ENCODE assay signal across 8 cellular contexts in genomic region chr6:30570760-30571084, GRCh38. TPM values are rescaled to one million over a fixed set of nuclear protein-coding genes. Genes with fewer than 3 reads are reported as not detected.
DNase-seq lines count a peak whose midpoint lies in the region; TF ChIP-seq lines count a peak whose summit lies in the region.

No MANE protein-coding gene starts in this region.

- H4K20me1 ChIP-seq in OCI-LY1 (ENCODE audit: insufficient read depth, low read length): 0 out of 2 replicates have a peak, but pooled peaks cover 3% of the 10 kb centered on the region

- H3K9me3 ChIP-seq in HAP-1 (no peaks in the 10 kb centered on the region), OCI-LY1 (ENCODE audit: low read length) (no peaks in the 10 kb centered on the region), endodermal cell (ENCODE audit: control insufficient read depth, low read length) (no peaks in the 10 kb centered on the region)

- H3F3A ChIP-seq in OCI-LY1 (ENCODE audit: insufficient read depth, low read length): no peaks in the 10 kb centered on the region

- TF ChIP-seq CTCF in GM12865 (IDR thresholded peaks at IDR 0.05; ENCODE audit: insufficient read depth, low read depth, low read length, missing control alignments) (no peak), OCI-LY1 (IDR thresholded peaks at IDR 0.05; ENCODE audit: low read length) (no peak), endodermal cell (conservative IDR thresholded peaks at IDR 0.05) (no peak), nephron progenitor cell (IDR thresholded peaks at IDR 0.05) (no peak)

- peaks cover 42% of the 10 kb centered on the region for H3K79me2 ChIP-seq in OCI-LY1 (ENCODE audit: insufficient read depth, low read length)

- no peaks in the 10 kb centered on the region for H3K9me2 ChIP-seq in OCI-LY1 (ENCODE audit: low read depth, low read length)

- H3K4me1 Mint-ChIP-seq in endodermal cell (peaks cover 47% of the 10 kb centered on the region), nephron progenitor cell (peaks cover 46% of the 10 kb centered on the region)

- H3K4me3 ChIP-seq in GM12865 (ENCODE audit: low read depth, low read length) (peak overlapping the region; percentile 95), HAP-1 (peak overlapping the region; percentile 95), OCI-LY1 (ENCODE audit: low read depth, low read length, poor library complexity, severe bottlenecking) (peak overlapping the region; percentile 89), endodermal cell (ENCODE audit: low read length) (peak overlapping the region; percentile 93)

- H3K27ac ChIP-seq in OCI-LY1 (ENCODE audit: low read depth, low read length, poor library complexity, severe bottlenecking) (peak overlapping the region; percentile 42), endodermal cell (ENCODE audit: low read depth, low read length) (no peak overlapping the region)

- H3K4me1 ChIP-seq in HAP-1 (peaks cover 27% of the 10 kb centered on the region), OCI-LY1 (ENCODE audit: insufficient read depth, low read length, severe bottlenecking) (peaks cover 42% of the 10 kb centered on the region), endodermal cell (ENCODE audit: control insufficient read depth, insufficient read depth, low read length) (peaks cover 11% of the 10 kb centered on the region)

- DNase-seq in GM12865 (ENCODE audit: low read depth): no peak
- DNase-seq in HAP-1 (ENCODE audit: low spot score in 2 of 2): no peak
- DNase-seq in endodermal cell: no peak
- no peak for DNase-seq in nephron progenitor cell
- DNase-seq in NCI-H2196 (lab: John Stamatoyannopoulos, UW; ENCODE audit: unreplicated experiment): no peak
- no peak for DNase-seq in NCI-H2081 (lab: John Stamatoyannopoulos, UW)
- DNase-seq in NCI-H2107 treated with DMSO at 0.1 percent for 48 hours (lab: John Stamatoyannopoulos, UW; ENCODE audit: unreplicated experiment): no peak

- in situ Hi-C loops in HAP-1 (cut with MboI; ENCODE audit: low sequenced_read_pairs): no loop called here

- H3K36me3 ChIP-seq in HAP-1 (replicated peaks): peaks cover 11% of the 10 kb centered on the region; the same call in 1 of the 2 replicates
- H3K36me3 ChIP-seq in OCI-LY1 (ENCODE audit: insufficient read depth, low read length): peaks cover 14% of the 10 kb centered on the region; the same call in 1 of the 2 replicates
- H3K36me3 ChIP-seq in endodermal cell (ENCODE audit: control insufficient read depth, insufficient read depth, low read length): peaks cover 5% of the 10 kb centered on the region

- peak overlapping the region; percentile 91 for H3K9ac ChIP-seq in OCI-LY1 (ENCODE audit: low read length)
- H3K9ac ChIP-seq in endodermal cell (ENCODE audit: extremely low read depth, low read length, poor library complexity, severe bottlenecking): peak overlapping the region; percentile 90

- H3K27me3 ChIP-seq in HAP-1 (ENCODE audit: low read depth): no peaks in the 10 kb centered on the region
- H3K27me3 ChIP-seq in OCI-LY1 (ENCODE audit: insufficient read depth, low read length): no peaks in the 10 kb centered on the region
- H3K27me3 ChIP-seq in endodermal cell (ENCODE audit: control insufficient read depth, insufficient read depth, low read length, poor library complexity, severe bottlenecking): no peaks in the 10 kb centered on the region

- peak overlapping the region; percentile 64 for H2AFZ ChIP-seq in OCI-LY1 (ENCODE audit: low read length)

- peak overlapping the region; percentile 91 for H3K27ac Mint-ChIP-seq in endodermal cell
- peak overlapping the region; percentile 30 for H3K27ac Mint-ChIP-seq in nephron progenitor cell

- H3K27me3 Mint-ChIP-seq in endodermal cell (ENCODE audit: insufficient read depth) (no peaks in the 10 kb centered on the region), nephron progenitor cell (ENCODE audit: low read depth, poor library complexity) (peaks cover 16% of the 10 kb centered on the region)

- 7 to 16% methylated on average over 4 to 17 of the region's 17 CpGs for WGBS in endodermal cell (ENCODE audit: insufficient coverage in 1 of 2, insufficient read length in 1 of 2), 2 experiments

- peak overlapping the region; percentile 93 for H3K4me2 ChIP-seq in OCI-LY1 (ENCODE audit: low read length)

- H3K4me3 Mint-ChIP-seq in endodermal cell (peak overlapping the region; percentile 90), nephron progenitor cell (peak overlapping the region; percentile 95)

- H3K36me3 Mint-ChIP-seq in endodermal cell (ENCODE audit: low read depth) (no peaks in the 10 kb centered on the region), nephron progenitor cell (ENCODE audit: low read depth) (peaks cover 2% of the 10 kb centered on the region)

- no peaks in the 10 kb centered on the region for H3K9me3 Mint-ChIP-seq in endodermal cell
- H3K9me3 Mint-ChIP-seq in nephron progenitor cell: no peaks in the 10 kb centered on the region

RNA-seq across cellular contexts. Expression of gene ABCF1, which starts 0.5 kb away (rescaled TPM):
- 10 to 100 TPM; 84.9 to 89.3 TPM for total RNA-seq in endodermal cell
- 65.6 TPM for polyA plus RNA-seq in endodermal cell (2013, experiment 1 of 2)
- polyA plus RNA-seq in endodermal cell (2013, experiment 2 of 2): 62.9 TPM

RNA-seq across cellular contexts. Expression of gene PRR3, which starts 13.6 kb away (rescaled TPM):
- 10 to 100 TPM; 10.9 to 12.0 TPM for total RNA-seq in endodermal cell
- polyA plus RNA-seq in endodermal cell (2013, experiment 1 of 2): 42.4 TPM
- polyA plus RNA-seq in endodermal cell (2013, experiment 2 of 2): 36.6 TPM

RNA-seq across cellular contexts. Expression of gene GNL1, which starts 14.4 kb away (rescaled TPM):
- total RNA-seq in endodermal cell: 10 to 100 TPM; 82.1 to 93.5 TPM
- polyA plus RNA-seq in endodermal cell (2013, experiment 1 of 2): 44.7 TPM
- polyA plus RNA-seq in endodermal cell (2013, experiment 2 of 2): 37.3 TPM

RNA-seq across cellular contexts. Expression of gene PPP1R10, which starts 46.3 kb away (rescaled TPM):
- total RNA-seq in endodermal cell: 100 to 1,000 TPM; 122 to 126 TPM
- polyA plus RNA-seq in endodermal cell (2013, experiment 1 of 2): 43.2 TPM
- polyA plus RNA-seq in endodermal cell (2013, experiment 2 of 2): 41.9 TPM

RNA-seq across cellular contexts. Expression of gene MRPS18B, which starts 46.9 kb away (rescaled TPM):
- 10 to 100 TPM; 37.6 to 39.7 TPM for total RNA-seq in endodermal cell
- polyA plus RNA-seq in endodermal cell (2013, experiment 1 of 2): 48.6 TPM
- polyA plus RNA-seq in endodermal cell (2013, experiment 2 of 2): 45.3 TPM
